8 cellular contexts compared by ENCODE assay signal in the genomic region with DNA sequence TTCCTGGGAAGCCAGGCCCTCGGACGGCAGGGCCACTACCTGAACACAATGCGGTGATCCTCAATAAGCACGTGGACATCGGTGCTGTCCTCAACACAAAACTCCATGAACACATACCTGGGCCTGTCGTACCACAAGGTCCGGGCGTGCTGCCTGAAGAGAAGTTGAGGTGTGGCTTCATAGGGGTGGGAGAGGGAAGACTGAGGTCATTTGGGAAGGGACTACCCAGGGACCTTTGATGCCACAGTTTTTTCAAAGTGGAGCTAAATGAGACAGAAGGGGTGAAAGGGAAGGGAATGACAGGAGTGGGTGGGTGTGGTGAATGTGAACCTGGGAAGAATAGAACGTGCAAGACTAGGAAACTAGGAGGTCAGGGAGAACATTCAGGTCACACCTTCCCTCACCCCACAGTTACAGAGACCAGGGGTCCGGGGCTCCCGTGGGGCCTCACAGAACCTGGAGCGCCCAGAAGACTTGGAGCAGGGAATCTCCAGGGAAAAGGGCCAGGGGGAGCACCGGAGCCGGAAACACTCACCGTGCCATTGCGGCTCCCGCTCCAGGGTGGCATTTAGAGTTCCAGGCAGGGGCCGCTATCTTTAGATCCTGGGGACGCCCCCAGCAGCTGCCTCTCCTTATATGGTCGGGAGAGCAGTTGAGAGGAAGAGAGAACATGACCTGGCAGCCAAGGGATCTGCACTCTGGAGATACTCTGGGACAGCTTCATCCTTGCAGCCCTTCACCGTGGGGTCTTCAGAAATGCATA. TPM values are rescaled to one million over a fixed set of nuclear protein-coding genes. Genes with fewer than 3 reads are reported as not detected.
DNase-seq lines count a peak whose midpoint lies in the region; ATAC-seq and TF ChIP-seq lines count a peak whose summit lies in the region.

A gene (minus strand): TSS at position 570 of the 763 bp plus-strand sequence. CDS start 27 bp downstream, at position 543.

- ATAC-seq in GM21723 (IDR thresholded peaks at IDR 0.05; ENCODE audit: unreplicated experiment), result peak; percentile 43
- ATAC-seq in esophagus mucosa, result peak; percentile 26
- ATAC-seq in naive B cell (ENCODE audit: low read depth in 2 of 2), result peak; percentile 11 to 17
- no peak for ATAC-seq in HG03521 (IDR thresholded peaks at IDR 0.05; ENCODE audit: unreplicated experiment)

- no peaks in the 10 kb centered on the region for H3K9me3 Mint-ChIP-seq in CD8-positive, alpha-beta memory T cell
- no peaks in the 10 kb centered on the region for H3K9me3 Mint-ChIP-seq in naive B cell

- peak within 1 kb of the TSS; percentile 76 to 99 (median 98) for H3K27ac Mint-ChIP-seq in CD8-positive, alpha-beta memory T cell
- peak within 1 kb of the TSS; percentile 93 to 100 (median 99) for H3K27ac Mint-ChIP-seq in naive B cell

- H3K36me3 ChIP-seq in CD8-positive, alpha-beta memory T cell (ENCODE audit: insufficient read depth, low read length), result no peaks in the 10 kb centered on the region

- no peak for TF ChIP-seq CTCF in WI38 (IDR thresholded peaks at IDR 0.05; ENCODE audit: low read depth, low read length)

- H3K4me1 ChIP-seq in CD8-positive, alpha-beta memory T cell (ENCODE audit: insufficient read depth, low read length), result peaks cover 20% of the 10 kb centered on the region

- H3K27me3 Mint-ChIP-seq in CD8-positive, alpha-beta memory T cell, result peaks cover 0 to 5% of the 10 kb centered on the region in 2 donors
- no peaks in the 10 kb centered on the region for H3K27me3 Mint-ChIP-seq in naive B cell

- H3K27ac ChIP-seq in CD8-positive, alpha-beta memory T cell (ENCODE audit: low read depth, low read length), result peak within 1 kb of the TSS; percentile 70

- H3K4me1 Mint-ChIP-seq in CD8-positive, alpha-beta memory T cell, result peaks cover 24 to 39% (median 30%) of the 10 kb centered on the region in 3 donors
- H3K4me1 Mint-ChIP-seq in naive B cell, result peaks cover 26 to 56% (median 39%) of the 10 kb centered on the region in 3 donors

- peak in 2 of 5 donors; percentile 5 to 6 for DNase-seq in CD8-positive, alpha-beta memory T cell
- DNase-seq in NCI-H2029 (lab: John Stamatoyannopoulos, UW) (peak; percentile 75), naive B cell (no peak), superior temporal gyrus (ENCODE audit: extremely low spot score) (no peak)

- H3K4me3 ChIP-seq in CD8-positive, alpha-beta memory T cell (ENCODE audit: low read length), result peak within 1 kb of the TSS; percentile 88
- H3K4me3 ChIP-seq in WI38 (ENCODE audit: low read depth, low read length), result peak within 1 kb of the TSS; percentile 86

- POLR2A ChIA-PET in CD8-positive, alpha-beta memory T cell (lab: Charles Lee), result interaction anchor here (1.0 kb wide), 1 partner anchor 18 kb away, joined by 3 read pairs; a partner anchor contains a TSS

- H3K27me3 ChIP-seq in CD8-positive, alpha-beta memory T cell (ENCODE audit: insufficient read depth, low read length, poor library complexity, severe bottlenecking), result no peaks in the 10 kb centered on the region

- CTCF ChIA-PET in CD8-positive, alpha-beta memory T cell (lab: Charles Lee), result interaction anchor here (1.8 to 3.5 kb wide), 2 partner anchors 10 to 18 kb away, joined by 3 to 12 read pairs; a partner anchor contains a TSS

- no peaks in the 10 kb centered on the region for H3K9me3 ChIP-seq in CD8-positive, alpha-beta memory T cell (ENCODE audit: low read length)

- H3K4me3 Mint-ChIP-seq in CD8-positive, alpha-beta memory T cell, result peak within 1 kb of the TSS; percentile 89 to 99 (median 97)
- peak within 1 kb of the TSS; percentile 86 to 100 (median 98) for H3K4me3 Mint-ChIP-seq in naive B cell

- H3K36me3 Mint-ChIP-seq in CD8-positive, alpha-beta memory T cell, result peaks cover 0 to 25% (median 0%) of the 10 kb centered on the region in 3 donors
- no peaks in the 10 kb centered on the region for H3K36me3 Mint-ChIP-seq in naive B cell

RNA-seq across cellular contexts. Expression of the gene that starts here (rescaled TPM):
- total RNA-seq in CD8-positive, alpha-beta memory T cell, result under 1 TPM; 0.37 to 0.55 TPM
- not detected for polyA plus RNA-seq in CD8-positive, alpha-beta memory T cell
- total RNA-seq in esophagus mucosa, result 0.28 TPM
- under 1 TPM in 3 of 6 donors, not detected in 3; 0.33 to 0.47 (median 0.45) TPM for polyA plus RNA-seq in naive B cell (ENCODE audit: low read depth in 6 of 6)

Comparison
In these comparisons a context has a peak if more than half of its experiments do, and no peak if none do; other contexts are left out.
1. Peak in ATAC-seq in esophagus mucosa; RNA of the gene not detected or under 1 TPM.
2. Peak in ATAC-seq in naive B cell; RNA of the gene not detected or under 1 TPM.